21 cellular contexts compared by ENCODE assay signal in the genomic region with DNA sequence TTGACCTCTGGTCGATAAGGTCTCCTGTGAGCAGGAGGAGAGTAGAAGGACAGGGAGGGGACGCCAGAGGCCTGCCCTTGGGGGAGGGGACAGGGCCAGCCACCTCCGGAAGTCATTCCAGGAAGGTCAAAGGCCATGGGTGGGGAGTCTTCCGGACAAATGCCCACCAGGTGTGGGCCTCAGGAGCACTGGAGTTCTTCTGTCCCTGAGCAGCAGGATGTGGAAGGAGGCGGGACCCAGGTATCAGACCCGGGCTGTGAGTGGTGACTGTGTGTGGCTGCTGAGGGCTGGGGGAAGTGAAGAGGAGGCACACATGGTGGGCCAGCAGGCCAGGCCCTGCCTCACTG. TPM values are rescaled to one million over a fixed set of nuclear protein-coding genes. Genes with fewer than 3 reads are reported as not detected.
DNase-seq lines count a peak whose midpoint lies in the region; ATAC-seq, FAIRE-seq and TF ChIP-seq lines count a peak whose summit lies in the region.
"Had no signal": no experiment of that assay in that cellular context is flagged by ENCODE, and none has a peak within 500 bp of the region (broad histone marks: within the 10 kb centered on the region; RNA-seq: fewer than 3 reads in every experiment).

No MANE protein-coding gene starts in this region.

- H3K36me3 ChIP-seq in HUES64 (ENCODE audit: insufficient read depth, low read length) (no peaks in the 10 kb centered on the region), K562 (ENCODE audit: control insufficient read depth, insufficient read depth, low read length) (no peaks in the 10 kb centered on the region), lower lobe of right lung (no peaks in the 10 kb centered on the region), spleen (no peaks in the 10 kb centered on the region)
- H3K36me3 ChIP-seq: HAP-1 had no signal

- H3K4me3 ChIP-seq in HUES64 (ENCODE audit: low read length) (no peak overlapping the region), K562 (no peak overlapping the region), lower lobe of right lung (no peak overlapping the region), spleen (no peak overlapping the region)
- H3K4me3 ChIP-seq: HAP-1, MG63 had no signal

- no peaks in the 10 kb centered on the region for H3K9me1 ChIP-seq in K562 (ENCODE audit: control insufficient read depth, insufficient read depth, low read length)

- intact Hi-C loops in K562 (cut with micrococcal nuclease) (no loop called here), lower lobe of right lung (cut with DNase I) (no loop called here), spleen (cut with DNase I; ENCODE audit: low total_unique reads) (no loop called here)

- peaks cover 9% of the 10 kb centered on the region; the same call in 1 of the 2 replicates for H4K20me1 ChIP-seq in K562 (replicated peaks; ENCODE audit: control insufficient read depth, insufficient read depth, low read length)

- no peak overlapping the region for H3K4me2 ChIP-seq in K562 (ENCODE audit: insufficient read depth, low read length)

- ATAC-seq in K562 (peak; percentile 12; the same call in 1 of the 3 replicates), lower lobe of right lung (no peak), HG03432 (IDR thresholded peaks at IDR 0.05; ENCODE audit: unreplicated experiment) (no peak)

- 51% methylated on average over 6 of the region's 6 CpGs for WGBS in HUES64
- WGBS in K562 (ENCODE audit: insufficient coverage, low coverage, missing lambda C conversion rate): 18% methylated on average over 5 of the region's 6 CpGs
- WGBS in spleen, 5 donors: 39 to 68% (median 53%) methylated on average over 6 of the region's 6 CpGs

- H3K27me3 ChIP-seq in HUES64 (ENCODE audit: insufficient read depth, low read length): no peaks in the 10 kb centered on the region
- H3K27me3 ChIP-seq in K562 (ENCODE audit: control insufficient read depth in 2 of 2, insufficient read depth in 2 of 2, low read length in 2 of 2): peaks cover 0 to 17% of the 10 kb centered on the region in 2 experiments; a peak in 3 of 5 replicates
- no peaks in the 10 kb centered on the region for H3K27me3 ChIP-seq in lower lobe of right lung (ENCODE audit: low read depth)
- peaks cover 0 to under 1% (median 0%) of the 10 kb centered on the region in 7 donors for H3K27me3 ChIP-seq in spleen (replicated peaks in 1 of 7)
- H3K27me3 ChIP-seq: MG63 had no signal

- POLR2A ChIA-PET in K562 (lab: Yijun Ruan, JAX): no interaction called here

- no peaks in the 10 kb centered on the region for H3K79me2 ChIP-seq in K562 (ENCODE audit: control insufficient read depth, insufficient read depth, low read length)

- no peak for TF ChIP-seq EP300 in K562 (IDR thresholded peaks at IDR 0.05; ENCODE audit: low read length)

- H2AFZ ChIP-seq in K562 (ENCODE audit: low read depth, low read length): no peak overlapping the region

- peak in 1 of 4 experiments; percentile 26 for DNase-seq in K562 (ENCODE audit: extremely low read depth in 1 of 4, low spot score in 3 of 4)
- DNase-seq in lower lobe of right lung: peak; percentile 17
- peak; percentile 61 for DNase-seq in spleen
- DNase-seq in cerebellar cortex (ENCODE audit: low spot score): no peak
- no peak for DNase-seq in midbrain (lab: John Stamatoyannopoulos, UW)
- DNase-seq: AML-193, GDM1, Kasumi-1, MG63, NCI-H1048, NCI-H1436, NCI-H1930, NCI-H226, NCI-H524 treated with DMSO at 0.1 percent for 48 hours, SIG-M5 had no signal

- TF ChIP-seq CTCF in K562 (IDR thresholded peaks at IDR 0.05 in 2 of 3, conservative IDR thresholded peaks at IDR 0.05 in 1 of 3; ENCODE audit: insufficient read depth in 2 of 3, low read depth in 1 of 3, low read length in 3 of 3) (no peak), lower lobe of right lung (IDR thresholded peaks at IDR 0.05) (no peak), spleen (IDR thresholded peaks at IDR 0.05 in 8 of 11, conservative IDR thresholded peaks at IDR 0.05 in 3 of 11) (no peak)

- H3K4me1 ChIP-seq in HUES64 (ENCODE audit: insufficient read depth, low read length) (0 out of 2 replicates have a peak, but pooled peaks cover 4% of the 10 kb centered on the region), K562 (replicated peaks in 1 of 2; ENCODE audit: control insufficient read depth in 2 of 2, insufficient read depth in 2 of 2, low read length in 2 of 2) (peaks cover 5 to 18% of the 10 kb centered on the region in 2 experiments; a peak in 3 of 5 replicates), lower lobe of right lung (no peaks in the 10 kb centered on the region), spleen (no peaks in the 10 kb centered on the region)
- H3K4me1 ChIP-seq: HAP-1 had no signal

- CTCF ChIA-PET in K562 (lab: Yijun Ruan, JAX; ENCODE audit: low intra/inter-chr PET ratio): no interaction called here

- peak overlapping the region; percentile 19; the same call in 1 of the 2 replicates for H3K27ac ChIP-seq in HUES64 (ENCODE audit: low read depth, low read length)
- H3K27ac ChIP-seq in K562 (ENCODE audit: extremely low read depth, low read depth, low read length): no peak overlapping the region
- no peak overlapping the region for H3K27ac ChIP-seq in lower lobe of right lung
- H3K27ac ChIP-seq in spleen: no peak overlapping the region
- H3K27ac ChIP-seq: HL-60 had no signal

- in situ Hi-C loops in K562 (cut with MboI): no loop called here

- H3K9ac ChIP-seq in HUES64 (ENCODE audit: low read depth, low read length) (no peak overlapping the region), K562 (ENCODE audit: insufficient read depth in 1 of 2, low read depth in 2 of 2, low read length in 2 of 2) (no peak overlapping the region; a peak in 1 of 4 replicates)

- TF ChIP-seq RAD21 in K562 (CRISPR knock-in tag; conservative IDR thresholded peaks at IDR 0.05 in 1 of 2, IDR thresholded peaks at IDR 0.05 in 1 of 2): no peak

- no peaks in the 10 kb centered on the region for H3K9me3 ChIP-seq in HUES64 (ENCODE audit: insufficient read depth, low read depth, low read length)
- no peaks in the 10 kb centered on the region for H3K9me3 ChIP-seq in K562 (replicated peaks; ENCODE audit: control insufficient read depth, insufficient read depth, low read depth, low read length)
- H3K9me3 ChIP-seq in lower lobe of right lung: no peaks in the 10 kb centered on the region
- H3K9me3 ChIP-seq in spleen: no peaks in the 10 kb centered on the region
- H3K9me3 ChIP-seq: HAP-1, MG63 had no signal

- no peak for FAIRE-seq in K562 (lab: Jason Lieb, UNC)

- TF ChIP-seq POLR2A in K562 (conservative IDR thresholded peaks at IDR 0.05) (no peak), spleen (IDR thresholded peaks at IDR 0.05) (no peak)

- BruUV-seq in K562 (replicated peaks; lab: Mats Ljungman, UMichigan): no TSS peak

TF ChIP-seq in K562, 482 proteins besides CTCF, POLR2A, EP300 and RAD21 (continues in another document):
- TF ChIP-seq, protein P1, sequence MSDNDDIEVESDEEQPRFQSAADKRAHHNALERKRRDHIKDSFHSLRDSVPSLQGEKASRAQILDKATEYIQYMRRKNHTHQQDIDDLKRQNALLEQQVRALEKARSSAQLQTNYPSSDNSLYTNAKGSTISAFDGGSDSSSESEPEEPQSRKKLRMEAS (CRISPR knock-in tag; IDR thresholded peaks at IDR 0.05): no peak
- no peak for TF ChIP-seq STAT5A (IDR thresholded peaks at IDR 0.05; ENCODE audit: borderline replicate concordance, low read length)

RNA-seq across cellular contexts. Expression of gene FGF18, which starts 13.9 kb away (rescaled TPM):
- 1.5 TPM for polyA plus RNA-seq in HUES64 (2013, experiment 1 of 2)
- polyA plus RNA-seq in HUES64 (2013, experiment 2 of 2): 2.9 TPM
- total RNA-seq in K562 (2011; cell fraction: chromatin; rRNA removed; ENCODE audit: low replicate concordance): 0.21 TPM in 1 of 2 replicates, not detected in the other
- 0.17 TPM in 1 of 2 replicates, not detected in the other for total RNA-seq in K562 (2011; cell fraction: nucleolus; rRNA removed)
- not detected in 2 replicates for total RNA-seq in K562 (2011; cell fraction: nucleoplasm; rRNA removed)
- total RNA-seq in K562 (2014; rRNA removed) (0.05 TPM in 1 of 2 replicates, not detected in the other), K562 (2014; rRNA removed; fragmentation: Illumina TruSeq; extraction: Trizol) (not detected in 2 replicates), K562 (2015; rRNA removed; fragmentation: Illumina TruSeq; extraction: Trizol) (not detected in 2 replicates), K562 (2021) (0.18 TPM in 1 of 2 replicates, not detected in the other), lower lobe of right lung (2.0 TPM), spleen (under 1 TPM in 6 of 7 donors, not detected in 1; 0.22 to 0.74 (median 0.33) TPM)
- polyA plus RNA-seq in K562 (2011; rRNA removed) (not detected in 2 replicates), K562 (2014; fragmentation: Illumina TruSeq; extraction: Trizol) (not detected in 2 replicates), K562 (2014; fragmentation: Nextera tagmentation; extraction: Ambion mirVana) (not detected), K562 (2014; rRNA removed) (0.11 TPM in 1 of 2 replicates, not detected in the other), spleen (under 1 TPM; 0.32 to 0.74 (median 0.33) TPM)
- polyA plus RNA-seq in K562 (2011; cell fraction: cytosol; rRNA removed): 0.06 TPM in 1 of 2 replicates, not detected in the other
- polyA plus RNA-seq in K562 (2011; cell fraction: nucleus; rRNA removed): 0.11 and 0.22 TPM in 2 replicates
- polyA plus RNA-seq in K562 (2012): 0.04 and 0.05 TPM in 2 replicates
- not detected in 2 replicates for polyA minus RNA-seq in K562 (2011; rRNA and poly(A)+ RNA removed)
- polyA minus RNA-seq in K562 (2011; cell fraction: cytosol; rRNA and poly(A)+ RNA removed): not detected in 2 replicates
- 0.13 and 0.22 TPM in 2 replicates for polyA minus RNA-seq in K562 (2011; cell fraction: nucleus; rRNA and poly(A)+ RNA removed)
- total RNA-seq: RPMI7951 had no signal
- polyA plus RNA-seq: IgD-negative memory B cell had no signal

RNA-seq across cellular contexts. Expression of gene NPM1, which starts 45.7 kb away (rescaled TPM):
- polyA plus RNA-seq in HUES64 (2013, experiment 1 of 2): 3,673 TPM
- 3,820 TPM for polyA plus RNA-seq in HUES64 (2013, experiment 2 of 2)
- total RNA-seq in K562 (2011; cell fraction: chromatin; rRNA removed; ENCODE audit: low replicate concordance): 380 and 708 TPM in 2 replicates
- total RNA-seq in K562 (2011; cell fraction: nucleolus; rRNA removed): 320 and 388 TPM in 2 replicates
- total RNA-seq in K562 (2011; cell fraction: nucleoplasm; rRNA removed): 349 and 479 TPM in 2 replicates
- total RNA-seq in K562 (2014; rRNA removed) (2,275 and 2,438 TPM in 2 replicates), K562 (2014; rRNA removed; fragmentation: Illumina TruSeq; extraction: Trizol) (6,105 and 6,135 TPM in 2 replicates), K562 (2015; rRNA removed; fragmentation: Illumina TruSeq; extraction: Trizol) (5,186 and 5,639 TPM in 2 replicates), K562 (2021) (2,894 and 2,951 TPM in 2 replicates), lower lobe of right lung (684 TPM), spleen (100 to 1,000 TPM; 441 to 681 (median 572) TPM)
- polyA plus RNA-seq in K562 (2011; rRNA removed) (2,553 and 3,164 TPM in 2 replicates), K562 (2014; fragmentation: Illumina TruSeq; extraction: Trizol) (4,182 and 5,696 TPM in 2 replicates), K562 (2014; fragmentation: Nextera tagmentation; extraction: Ambion mirVana) (1,000 to 10,000 TPM; 4,099 to 6,909 TPM), K562 (2014; rRNA removed) (2,789 and 6,654 TPM in 2 replicates), spleen (1,000 to 10,000 TPM; 1,521 to 2,472 (median 2,090) TPM)
- 324 and 4,326 TPM in 2 replicates for polyA plus RNA-seq in K562 (2011; cell fraction: cytosol; rRNA removed)
- 680 and 968 TPM in 2 replicates for polyA plus RNA-seq in K562 (2011; cell fraction: nucleus; rRNA removed)
- polyA plus RNA-seq in K562 (2012): 3,341 and 5,906 TPM in 2 replicates
- polyA minus RNA-seq in K562 (2011; rRNA and poly(A)+ RNA removed): 1,992 and 2,499 TPM in 2 replicates
- 3,102 and 3,979 TPM in 2 replicates for polyA minus RNA-seq in K562 (2011; cell fraction: cytosol; rRNA and poly(A)+ RNA removed)
- 305 and 418 TPM in 2 replicates for polyA minus RNA-seq in K562 (2011; cell fraction: nucleus; rRNA and poly(A)+ RNA removed)

Comparison
In these comparisons a context has a peak if more than half of its experiments do, and no peak if none do; other contexts are left out.
1. DNase-seq: peak in lower lobe of right lung (single experiment) and spleen (single experiment); none in cerebellar cortex (single experiment) and midbrain (single experiment).